In the genomic region with DNA sequence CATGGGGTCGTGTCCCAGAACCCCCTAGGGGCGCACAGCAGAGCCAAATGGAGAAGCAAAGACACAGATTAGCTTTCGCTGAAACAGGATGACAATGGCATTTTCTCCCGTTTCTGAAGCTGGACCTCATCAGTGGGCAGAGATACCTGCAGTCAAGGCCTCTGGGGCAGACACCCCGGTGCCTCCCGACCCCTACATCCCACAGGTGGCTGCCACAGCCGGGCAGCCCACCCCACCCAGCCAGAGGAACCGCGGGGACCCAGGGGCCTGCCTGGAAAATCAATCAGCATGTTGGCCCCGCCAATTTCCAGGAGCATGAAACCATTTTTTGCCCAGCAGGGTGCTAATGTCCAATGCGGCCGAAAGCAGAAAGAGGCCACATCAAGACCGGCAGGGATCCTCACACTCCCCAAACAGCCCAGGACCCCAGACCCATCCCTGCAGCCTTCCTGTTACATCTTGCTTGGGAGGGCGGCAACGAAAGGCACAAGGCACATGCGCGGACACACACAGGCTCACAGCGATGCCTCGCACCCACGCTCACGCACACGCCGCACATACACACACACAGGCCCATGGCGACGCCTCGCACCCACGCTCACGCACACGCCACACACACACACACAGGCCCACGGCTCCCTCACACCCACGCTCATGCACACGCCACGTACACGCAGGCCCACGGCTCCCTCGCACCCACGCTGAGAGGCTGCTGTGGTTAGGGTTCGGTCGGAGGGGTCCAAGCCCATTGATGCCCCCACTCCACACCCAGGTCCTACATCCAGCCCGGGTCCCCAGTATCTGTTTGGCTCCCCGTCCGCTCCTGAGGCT, we compare ENCODE assay signal across 23 cellular contexts.
"Had no signal": no experiment of that assay in that cellular context is flagged by ENCODE, and none has a peak within 500 bp of the region (broad histone marks: within the 10 kb centered on the region; RNA-seq: fewer than 3 reads in every experiment).

No MANE protein-coding gene starts in this region.

- H3K4me1 ChIP-seq: adrenal gland, gastrocnemius medialis, parathyroid adenoma had no signal

- H3K4me1 Mint-ChIP-seq: activated B cell treated with CpG ODN at 0.5 μM for 24 hours; activated CD4-positive, alpha-beta T cell treated with anti-CD3 and anti-CD28 coated beads for 36 hours; naive thymus-derived CD4-positive, alpha-beta T cell; stimulated activated naive CD8-positive, alpha-beta T cell treated with anti-CD3 and anti-CD28 coated beads, Interleukin-15, amount 100 ng/mL, for 72 hours had no signal

- H3K4me3 Mint-ChIP-seq: activated B cell treated with CpG ODN at 0.5 μM for 24 hours; activated CD4-positive, alpha-beta T cell treated with anti-CD3 and anti-CD28 coated beads for 36 hours; activated naive CD8-positive, alpha-beta T cell; activated T-cell treated with anti-CD3 and anti-CD28 coated beads, Interleukin-2, amount 50 U/mL, for 4 hours; endodermal cell; naive thymus-derived CD4-positive, alpha-beta T cell; stimulated activated naive CD8-positive, alpha-beta T cell treated with anti-CD3 and anti-CD28 coated beads, Interleukin-15, amount 100 ng/mL, for 72 hours; T-helper 1 cell treated with Interleukin-12 subunit alpha and Interleukin-12 subunit beta and Interleukin-4 antibody, amounts not matched to agents 30 μg/mL and 1 μg/mL, for 36 hours had no signal

- ATAC-seq: activated CD4-positive, alpha-beta T cell treated with anti-CD3 and anti-CD28 coated beads for 36 hours; activated T-cell treated with anti-CD3 and anti-CD28 coated beads, Interleukin-2, amount 50 U/mL, for 4 hours; gastrocnemius medialis; heart left ventricle; left colon; naive thymus-derived CD4-positive, alpha-beta T cell had no signal

- H3K27ac ChIP-seq: adrenal gland, esophagus squamous epithelium, gastrocnemius medialis, heart left ventricle, parathyroid adenoma, tibial artery had no signal

- H3K9me3 Mint-ChIP-seq: activated B cell treated with CpG ODN at 0.5 μM for 24 hours; activated T-cell treated with anti-CD3 and anti-CD28 coated beads, Interleukin-2, amount 50 U/mL, for 4 hours; activated T-helper 2 cell treated with anti-CD3 and anti-CD28 coated beads, Interferon-gamma antibody, Interleukin-2, Interleukin-4, amounts not matched to agents 10 μg/mL and 5 μg/mL and 100 μg/mL, durations not matched to agents 14 hours and 24 hours and 36 hours; endodermal cell; naive thymus-derived CD4-positive, alpha-beta T cell; stimulated activated naive CD8-positive, alpha-beta T cell treated with anti-CD3 and anti-CD28 coated beads, Interleukin-15, amount 100 ng/mL, for 72 hours; T-helper 1 cell treated with Interleukin-12 subunit alpha and Interleukin-12 subunit beta and Interleukin-4 antibody, amounts not matched to agents 30 μg/mL and 1 μg/mL, for 36 hours had no signal

- H3K36me3 ChIP-seq: adrenal gland, esophagus squamous epithelium, gastrocnemius medialis, heart left ventricle, tibial artery had no signal

- DNase-seq: activated B cell treated with CpG ODN at 0.5 μM for 24 hours; activated CD4-positive, alpha-beta T cell treated with anti-CD3 and anti-CD28 coated beads for 36 hours; activated CD4-positive, alpha-beta T cell treated with anti-CD3 and anti-CD28 coated beads, Interleukin-2, amount 50 U/mL, for 4 hours; activated CD8-positive, alpha-beta memory T cell treated with anti-CD3 and anti-CD28 coated beads, Interleukin-2, amount 50 U/mL, for 48 hours; activated naive CD4-positive, alpha-beta T cell; activated T-cell treated with anti-CD3 and anti-CD28 coated beads, Interleukin-2, amount 50 U/mL, for 4 hours; adrenal gland; cortex of kidney; endodermal cell; esophagus squamous epithelium; gastrocnemius medialis; left colon; naive thymus-derived CD4-positive, alpha-beta T cell; stimulated activated CD4-positive, alpha-beta T cell treated with anti-CD3 and anti-CD28 coated beads, Interleukin-4, amount 100 ng/mL, for 24 hours; stimulated activated naive CD8-positive, alpha-beta T cell treated with anti-CD3 and anti-CD28 coated beads, Interleukin-15, amount 100 ng/mL, for 72 hours; T1000; tibial artery had no signal

- H3K36me3 Mint-ChIP-seq: activated naive CD8-positive, alpha-beta T cell; naive thymus-derived CD4-positive, alpha-beta T cell had no signal

- H3K4me3 ChIP-seq: adrenal gland, esophagus squamous epithelium, gastrocnemius medialis, heart left ventricle, lung, tibial artery had no signal

- H3K9me3 ChIP-seq: adrenal gland, esophagus squamous epithelium, gastrocnemius medialis, heart left ventricle, tibial artery had no signal

- H3K27ac Mint-ChIP-seq: activated B cell treated with CpG ODN at 0.5 μM for 24 hours; activated CD4-positive, alpha-beta T cell treated with anti-CD3 and anti-CD28 coated beads for 36 hours; activated naive CD8-positive, alpha-beta T cell; activated T-helper 2 cell treated with anti-CD3 and anti-CD28 coated beads, Interferon-gamma antibody, Interleukin-2, Interleukin-4, amounts not matched to agents 10 μg/mL and 5 μg/mL and 100 μg/mL, durations not matched to agents 14 hours and 24 hours and 36 hours; endodermal cell; naive thymus-derived CD4-positive, alpha-beta T cell; T-helper 1 cell treated with Interleukin-12 subunit alpha and Interleukin-12 subunit beta and Interleukin-4 antibody, amounts not matched to agents 30 μg/mL and 1 μg/mL, for 36 hours had no signal
